ENCODE assay signal across 21 cellular contexts in the genomic region with DNA sequence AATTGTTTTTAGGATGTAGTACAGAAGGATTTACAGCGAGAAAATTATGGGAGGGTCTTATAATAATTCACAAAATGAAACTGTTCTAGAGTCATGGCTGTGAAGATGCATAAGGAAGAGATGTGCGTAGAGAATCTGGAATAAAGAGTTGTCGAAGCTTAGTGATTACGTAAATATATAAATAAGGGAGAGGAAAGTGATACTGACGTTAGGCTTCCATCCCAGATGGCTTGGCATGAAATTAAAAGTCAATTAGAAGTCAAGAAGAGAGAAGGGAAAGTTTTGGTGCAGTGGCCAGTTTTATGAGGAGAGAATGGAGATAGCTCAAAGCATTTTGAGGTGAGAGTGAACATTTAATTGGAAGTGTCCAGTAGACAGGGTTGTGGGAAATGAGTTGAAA.
"Had no signal": no experiment of that assay in that cellular context is flagged by ENCODE, and none has a peak within 500 bp of the region (broad histone marks: within the 10 kb centered on the region; RNA-seq: fewer than 3 reads in every experiment).

No MANE protein-coding gene starts in this region.

- H3K27me3 Mint-ChIP-seq: activated CD4-positive, alpha-beta memory T cell treated with anti-CD3 and anti-CD28 coated beads, Interleukin-2, amount 10 ng/mL, durations not matched to agents 7 days and 5 days; activated CD4-positive, alpha-beta T cell treated with anti-CD3 and anti-CD28 coated beads, Interleukin-2, amount 10 ng/mL, durations not matched to agents 24 days and 14 days; effector memory CD8-positive, alpha-beta T cell; naive thymus-derived CD4-positive, alpha-beta T cell had no signal

- DNase-seq: activated CD4-positive, alpha-beta memory T cell treated with anti-CD3 and anti-CD28 coated beads, Interleukin-2, amount 10 ng/mL, durations not matched to agents 7 days and 5 days; activated CD4-positive, alpha-beta T cell treated with anti-CD3 and anti-CD28 coated beads, Interleukin-2, amount 10 ng/mL, durations not matched to agents 24 days and 14 days; activated effector memory CD4-positive, alpha-beta T cell treated with Interleukin-2 at 50 U/mL for 16 hours; activated naive CD4-positive, alpha-beta T cell treated with anti-CD3 and anti-CD28 coated beads for 36 hours; brain microvascular endothelial cell; central memory CD4-positive, alpha-beta T cell; dorsolateral prefrontal cortex; effector memory CD8-positive, alpha-beta T cell; head of caudate nucleus; naive thymus-derived CD4-positive, alpha-beta T cell; SK-N-SH; stimulated activated CD4-positive, alpha-beta T cell treated with anti-CD3 and anti-CD28 coated beads, Interleukin-12 subunit alpha, Interleukin-12 subunit beta, amount 100 ng/mL, for 4 hours; stimulated activated CD4-positive, alpha-beta T cell treated with anti-CD3 and anti-CD28 coated beads, Interleukin-4, amount 100 ng/mL, for 4 hours; stimulated activated naive CD8-positive, alpha-beta T cell treated with anti-CD3 and anti-CD28 coated beads, Interleukin-15, Interleukin-2, amounts not matched to agents 100 U/mL and 50 U/mL, for 24 hours; upper lobe of right lung had no signal

- H3K4me1 ChIP-seq: ascending aorta, upper lobe of right lung had no signal

- H3K36me3 ChIP-seq: brain microvascular endothelial cell had no signal

- H3K27ac ChIP-seq: ascending aorta, brain microvascular endothelial cell, esophagus muscularis mucosa, gastroesophageal sphincter, upper lobe of right lung, VCaP had no signal

- H3K9me3 Mint-ChIP-seq: activated CD4-positive, alpha-beta memory T cell treated with anti-CD3 and anti-CD28 coated beads, Interleukin-2, amount 10 ng/mL, durations not matched to agents 7 days and 5 days; activated CD4-positive, alpha-beta T cell treated with anti-CD3 and anti-CD28 coated beads, Interleukin-2, amount 10 ng/mL, durations not matched to agents 24 days and 14 days; activated naive CD4-positive, alpha-beta T cell treated with anti-CD3 and anti-CD28 coated beads for 36 hours; effector memory CD8-positive, alpha-beta T cell had no signal

- H3K27ac Mint-ChIP-seq: activated CD4-positive, alpha-beta memory T cell treated with anti-CD3 and anti-CD28 coated beads, Interleukin-2, amount 10 ng/mL, durations not matched to agents 7 days and 5 days; activated naive CD4-positive, alpha-beta T cell treated with anti-CD3 and anti-CD28 coated beads for 36 hours; T-helper 2 cell treated with Interferon-gamma antibody and Interleukin-4, amounts not matched to agents 5 μg/mL and 100 μg/mL, for 36 hours had no signal

- ATAC-seq: effector memory CD8-positive, alpha-beta T cell; gastroesophageal sphincter; naive thymus-derived CD4-positive, alpha-beta T cell; upper lobe of right lung had no signal

- H3K9me3 ChIP-seq: ascending aorta, esophagus muscularis mucosa, gastroesophageal sphincter, SK-N-SH, upper lobe of right lung had no signal

- H3K4me3 ChIP-seq: ascending aorta, dorsolateral prefrontal cortex, esophagus muscularis mucosa, gastroesophageal sphincter, lung, upper lobe of right lung had no signal

- H3K4me3 Mint-ChIP-seq: activated CD4-positive, alpha-beta memory T cell treated with anti-CD3 and anti-CD28 coated beads, Interleukin-2, amount 10 ng/mL, durations not matched to agents 7 days and 5 days; activated CD4-positive, alpha-beta T cell treated with anti-CD3 and anti-CD28 coated beads, Interleukin-2, amount 10 ng/mL, durations not matched to agents 24 days and 14 days; activated naive CD4-positive, alpha-beta T cell treated with anti-CD3 and anti-CD28 coated beads for 36 hours; effector memory CD8-positive, alpha-beta T cell; naive thymus-derived CD4-positive, alpha-beta T cell; T-helper 2 cell treated with Interferon-gamma antibody and Interleukin-4, amounts not matched to agents 5 μg/mL and 100 μg/mL, for 36 hours had no signal

- H3K27me3 ChIP-seq: ascending aorta, brain microvascular endothelial cell, dorsolateral prefrontal cortex, esophagus muscularis mucosa, gastroesophageal sphincter, upper lobe of right lung had no signal
